11 cellular contexts compared by ENCODE assay signal in genomic region chr1:10724948-10725852, GRCh38.
DNase-seq lines count a peak whose midpoint lies in the region; ATAC-seq and TF ChIP-seq lines count a peak whose summit lies in the region.
"Had no signal": no experiment of that assay in that cellular context is flagged by ENCODE, and none has a peak within 500 bp of the region (broad histone marks: within the 10 kb centered on the region; RNA-seq: fewer than 3 reads in every experiment).

No MANE protein-coding gene starts in this region.

- peak overlapping the region; percentile 76 to 92 (median 86) for H3K27ac ChIP-seq in body of pancreas

- H3K4me3 ChIP-seq in body of pancreas: no peak overlapping the region

- H3K36me3 Mint-ChIP-seq in mesothelial cell of epicardium: no peaks in the 10 kb centered on the region
- H3K36me3 Mint-ChIP-seq: CD8-positive, alpha-beta T cell had no signal

- peak overlapping the region; percentile 77 for H3K27ac Mint-ChIP-seq in mesothelial cell of epicardium
- H3K27ac Mint-ChIP-seq: CD8-positive, alpha-beta T cell had no signal

- 40 to 51% methylated on average over 19 to 21 of the region's 21 CpGs for WGBS in body of pancreas, 2 donors

- H3K36me3 ChIP-seq in body of pancreas (replicated peaks in 1 of 2; ENCODE audit: insufficient read depth in 1 of 2, low read depth in 2 of 2): no peaks in the 10 kb centered on the region

- no peaks in the 10 kb centered on the region for H3K9me3 ChIP-seq in body of pancreas

- H3K27me3 ChIP-seq in body of pancreas: no peaks in the 10 kb centered on the region

- peaks cover 59% of the 10 kb centered on the region for H3K4me1 ChIP-seq in body of pancreas

- peaks cover 34% of the 10 kb centered on the region for H3K4me1 Mint-ChIP-seq in mesothelial cell of epicardium

- TF ChIP-seq POLR2A in body of pancreas (IDR thresholded peaks at IDR 0.05): no peak

- H3K27me3 Mint-ChIP-seq in mesothelial cell of epicardium (ENCODE audit: low read depth): peaks cover 46% of the 10 kb centered on the region

- DNase-seq in AG08396 (ENCODE audit: low spot score) (peak; percentile 77), NCI-H1092 treated with DMSO at 0.1 percent for 48 hours (lab: John Stamatoyannopoulos, UW) (peak; percentile 88), body of pancreas (peak; percentile 72 to 88 (median 84)), mesothelial cell of epicardium (ENCODE audit: low spot score in 2 of 2, unreplicated experiment in 2 of 2) (peak in 1 of 2 experiments; percentile 53), NCI-H2227 treated with DMSO at 0.1 percent for 48 hours (lab: John Stamatoyannopoulos, UW) (no peak), NCI-H748 treated with DMSO at 0.1 percent for 48 hours (lab: John Stamatoyannopoulos, UW) (no peak), NAMALWA (ENCODE audit: low spot score) (no peak)
- DNase-seq: activated CD4-positive, alpha-beta T cell treated with anti-CD3 and anti-CD28 coated beads for 48 hours; CD8-positive, alpha-beta T cell; NCI-H774 had no signal

- no peaks in the 10 kb centered on the region for H3K9me3 Mint-ChIP-seq in mesothelial cell of epicardium
- H3K9me3 Mint-ChIP-seq: CD8-positive, alpha-beta T cell had no signal

- peak; percentile 55 for ATAC-seq in body of pancreas
- ATAC-seq in HG02623 (IDR thresholded peaks at IDR 0.05; ENCODE audit: unreplicated experiment): no peak
- ATAC-seq: CD8-positive, alpha-beta T cell had no signal

- intact Hi-C loops in body of pancreas (cut with DNase I): no loop called here

- no peak for TF ChIP-seq CTCF in body of pancreas (IDR thresholded peaks at IDR 0.05)
- no peak for TF ChIP-seq CTCF in mesothelial cell of epicardium (IDR thresholded peaks at IDR 0.05; ENCODE audit: unreplicated experiment)

- peak overlapping the region; percentile 2 for H3K4me3 Mint-ChIP-seq in mesothelial cell of epicardium
- H3K4me3 Mint-ChIP-seq: CD8-positive, alpha-beta T cell had no signal

Comparison
In these comparisons a context has a peak if more than half of its experiments do, and no peak if none do; other contexts are left out.
1. DNase-seq: peak in AG08396 (single experiment), NCI-H1092 treated with DMSO at 0.1 percent for 48 hours (single experiment) and body of pancreas (4 of 4); none in NCI-H2227 treated with DMSO at 0.1 percent for 48 hours (single experiment), NCI-H748 treated with DMSO at 0.1 percent for 48 hours (single experiment) and NAMALWA (single experiment).